ENCODE assay signal across 1 cellular context in the genomic region with DNA sequence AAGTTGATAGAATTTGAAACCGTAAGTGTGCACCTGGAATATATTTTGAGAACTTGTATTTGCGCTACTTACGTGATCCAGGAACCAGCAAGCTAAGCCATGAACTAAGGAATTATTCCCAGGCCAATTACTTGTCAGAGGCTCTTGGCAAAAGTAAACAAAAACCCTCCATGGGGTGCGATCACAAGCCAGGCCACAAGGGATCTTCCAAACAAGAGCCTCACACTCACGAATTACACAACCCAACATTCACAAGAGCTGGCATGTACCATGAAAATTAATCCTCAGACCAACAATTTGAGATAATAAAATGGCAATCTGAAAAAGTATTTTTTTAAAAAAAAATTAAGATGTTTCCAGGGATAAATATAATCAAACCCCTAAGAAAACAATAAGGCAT.
TF ChIP-seq lines count a peak whose summit lies in the region.

No MANE protein-coding gene starts in this region.

TF ChIP-seq in WTC11, 78 proteins besides CTCF, POLR2A, EP300 and RAD21 (continued from another document):
- TF ChIP-seq SOX15 (CRISPR knock-in tag; IDR thresholded peaks at IDR 0.05), result no peak
